In genomic region chr6:32637219-32637880, GRCh38 we compare ENCODE assay signal across 8 cellular contexts. TPM values are rescaled to one million over a fixed set of nuclear protein-coding genes. Genes with fewer than 3 reads are reported as not detected.
DNase-seq lines count a peak whose midpoint lies in the region; ATAC-seq and TF ChIP-seq lines count a peak whose summit lies in the region.

TSS of gene HLA-DQA1 (plus strand) at chr6:32637406. CDS start at chr6:32637459, 53 bp downstream.

- no peak within 1 kb of the TSS for H3K4me3 Mint-ChIP-seq in GM23338

- H3K4me1 Mint-ChIP-seq in GM23338 = peaks cover 13% of the 10 kb centered on the region

- no peaks in the 10 kb centered on the region for H4K20me1 ChIP-seq in GM23338 (replicated peaks; ENCODE audit: insufficient read depth)

- peaks cover 2% of the 10 kb centered on the region for H3K27me3 Mint-ChIP-seq in GM23338 (ENCODE audit: insufficient read depth, low read depth, poor library complexity)

- H3K9me2 ChIP-seq in GM23338 (ENCODE audit: insufficient read depth) = no peaks in the 10 kb centered on the region

- TF ChIP-seq POLR2A in GM19193 (IDR thresholded peaks at IDR 0.05; ENCODE audit: extremely low read depth, insufficient read depth, insufficient read length) = peak; percentile 76

- no peaks in the 10 kb centered on the region for H3K9me3 Mint-ChIP-seq in GM23338
- H3K9me3 Mint-ChIP-seq in activated naive CD4-positive, alpha-beta T cell treated with anti-CD3 and anti-CD28 coated beads, Interleukin-2, amount 50 U/mL, for 72 hours = no peaks in the 10 kb centered on the region

- H3K79me2 ChIP-seq in GM23338 (replicated peaks; ENCODE audit: insufficient read depth) = no peaks in the 10 kb centered on the region

- H3K4me3 ChIP-seq in epithelial cell of proximal tubule (ENCODE audit: low read depth, low read length) (no peak within 1 kb of the TSS), GM23338 (no peak within 1 kb of the TSS)

- no peak within 1 kb of the TSS for H3K27ac ChIP-seq in GM23338 (ENCODE audit: low read depth)

- no peaks in the 10 kb centered on the region for H3K27me3 ChIP-seq in GM23338 (ENCODE audit: insufficient read depth)

- no peaks in the 10 kb centered on the region for H3F3A ChIP-seq in GM23338 (replicated peaks; ENCODE audit: low read depth)

- H3K36me3 Mint-ChIP-seq in GM23338 (ENCODE audit: low read depth) = no peaks in the 10 kb centered on the region
- no peaks in the 10 kb centered on the region for H3K36me3 Mint-ChIP-seq in activated naive CD4-positive, alpha-beta T cell treated with anti-CD3 and anti-CD28 coated beads, Interleukin-2, amount 50 U/mL, for 72 hours

- H3K4me2 ChIP-seq in GM23338 = no peak within 1 kb of the TSS

- TF ChIP-seq CTCF in epithelial cell of proximal tubule (conservative IDR thresholded peaks at IDR 0.05; ENCODE audit: low read depth, low read length) (no peak), GM23338 (conservative IDR thresholded peaks at IDR 0.05; ENCODE audit: low read depth in 2 of 2) (no peak)

- H3K36me3 ChIP-seq in GM23338 (ENCODE audit: insufficient read depth) = no peaks in the 10 kb centered on the region

- H3K27ac Mint-ChIP-seq in GM23338 = no peak within 1 kb of the TSS
- H3K27ac Mint-ChIP-seq in activated naive CD4-positive, alpha-beta T cell treated with anti-CD3 and anti-CD28 coated beads, Interleukin-2, amount 50 U/mL, for 72 hours = no peak within 1 kb of the TSS

- H3K4me1 ChIP-seq in GM23338 (ENCODE audit: insufficient read depth) = peaks cover 7% of the 10 kb centered on the region; the same call in 1 of the 2 replicates

- DNase-seq in Ammon's horn (ENCODE audit: low spot score) (peak; percentile 62), epithelial cell of proximal tubule (ENCODE audit: low read depth) (peak; percentile 7), GM23338 (ENCODE audit: low spot score) (no peak)
- no peak for DNase-seq in stimulated activated CD4-positive, alpha-beta T cell treated with anti-CD3 and anti-CD28 coated beads, Interleukin-1b, Interleukin-23, amount 100 ng/mL, for 48 hours
- no peak for DNase-seq in stimulated activated CD4-positive, alpha-beta T cell treated with anti-CD3 and anti-CD28 coated beads, Interleukin-2, amount 100 ng/mL, for 24 hours
- no peak for DNase-seq in activated naive CD4-positive, alpha-beta T cell treated with anti-CD3 and anti-CD28 coated beads, Interleukin-2, amount 50 U/mL, for 72 hours (ENCODE audit: low spot score in 2 of 2)

- ATAC-seq in HG03175 (IDR thresholded peaks at IDR 0.05; ENCODE audit: unreplicated experiment) (peak; percentile 79), GM23338 (no peak; the same call in 2 of the 3 replicates)
- no peak for ATAC-seq in activated naive CD4-positive, alpha-beta T cell treated with anti-CD3 and anti-CD28 coated beads, Interleukin-2, amount 50 U/mL, for 72 hours

- H2AFZ ChIP-seq in GM23338 = no peak within 1 kb of the TSS

TF ChIP-seq in GM23338, 12 proteins besides CTCF, POLR2A, EP300 and RAD21:
- TF ChIP-seq STAT1 (IDR thresholded peaks at IDR 0.05; ENCODE audit: unreplicated experiment) (no peak), EZH2phosphoT487 (IDR thresholded peaks at IDR 0.05; ENCODE audit: unreplicated experiment) (no peak), ZNF114 (CRISPR knock-in tag; IDR thresholded peaks at IDR 0.05) (no peak)
TF ChIP-seq in GM23338: peak in this region for 0.

RNA-seq across cellular contexts. Expression of gene HLA-DQA1, which starts in this region (rescaled TPM):
- not detected in 2 replicates for total RNA-seq in epithelial cell of proximal tubule
- total RNA-seq in GM23338 (2014; rRNA removed; shearing (Covaris generic)) = not detected in 2 replicates
- polyA plus RNA-seq in GM23338 (2016; fragmentation: Nextera tagmentation; extraction: Ambion mirVana) = 0.42 and 0.49 TPM in 2 replicates
- 1 to 10 TPM in 1 of 2 donors, not detected in 1; 1.7 TPM for total RNA-seq in activated naive CD4-positive, alpha-beta T cell treated with anti-CD3 and anti-CD28 coated beads, Interleukin-2, amount 50 U/mL, for 72 hours

Comparison
In these comparisons a context has a peak if more than half of its experiments do, and no peak if none do; other contexts are left out.
1. Peak in DNase-seq in epithelial cell of proximal tubule; RNA of the gene not detected or under 1 TPM.